17 cellular contexts compared by ENCODE assay signal in genomic region chr13:97385854-97386253, GRCh38. TPM values are rescaled to one million over a fixed set of nuclear protein-coding genes. Genes with fewer than 3 reads are reported as not detected.
DNase-seq lines count a peak whose midpoint lies in the region; ATAC-seq, FAIRE-seq and TF ChIP-seq lines count a peak whose summit lies in the region.
"Had no signal": no experiment of that assay in that cellular context is flagged by ENCODE, and none has a peak within 500 bp of the region (broad histone marks: within the 10 kb centered on the region; RNA-seq: fewer than 3 reads in every experiment).

No MANE protein-coding gene starts in this region.

- no peak overlapping the region for H3K4me3 Mint-ChIP-seq in mesothelial cell of epicardium
- H3K4me3 Mint-ChIP-seq: activated CD4-positive, alpha-beta T cell treated with anti-CD3 and anti-CD28 coated beads, Interleukin-2, amount 10 ng/mL, durations not matched to agents 7 days and 5 days; activated naive CD4-positive, alpha-beta T cell treated with anti-CD3 and anti-CD28 coated beads, Interleukin-2, amount 50 U/mL, for 24 hours; stimulated activated memory B cell treated with anti-CD40 and anti-IgM and Interleukin-4, amounts not matched to agents 10 μg/mL and 1 μg/mL and 100 μg/mL, for 72 hours had no signal

- ATAC-seq in GM18870 (IDR thresholded peaks at IDR 0.05; ENCODE audit: unreplicated experiment): no peak
- ATAC-seq: left colon; pancreas; stimulated activated memory B cell treated with anti-CD40 and anti-IgM and Interleukin-4, amounts not matched to agents 10 μg/mL and 1 μg/mL and 100 μg/mL, for 72 hours had no signal

- H3K36me3 Mint-ChIP-seq in mesothelial cell of epicardium: peaks cover 45% of the 10 kb centered on the region

- no peaks in the 10 kb centered on the region for H3K9me3 Mint-ChIP-seq in mesothelial cell of epicardium
- H3K9me3 Mint-ChIP-seq: activated CD4-positive, alpha-beta T cell treated with anti-CD3 and anti-CD28 coated beads, Interleukin-2, amount 10 ng/mL, durations not matched to agents 7 days and 5 days; activated naive CD4-positive, alpha-beta T cell treated with anti-CD3 and anti-CD28 coated beads, Interleukin-2, amount 50 U/mL, for 24 hours; stimulated activated memory B cell treated with anti-CD40 and anti-IgM and Interleukin-4, amounts not matched to agents 10 μg/mL and 1 μg/mL and 100 μg/mL, for 72 hours had no signal

- peak; percentile 33 for FAIRE-seq in H54 (lab: Jason Lieb, UNC)
- FAIRE-seq: pancreas had no signal

- H3K4me1 Mint-ChIP-seq in mesothelial cell of epicardium: peaks cover under 1% of the 10 kb centered on the region

- TF ChIP-seq CTCF in mesothelial cell of epicardium (IDR thresholded peaks at IDR 0.05; ENCODE audit: unreplicated experiment): no peak

- no peaks in the 10 kb centered on the region for H3K27me3 Mint-ChIP-seq in mesothelial cell of epicardium (ENCODE audit: low read depth)
- H3K27me3 Mint-ChIP-seq: activated CD4-positive, alpha-beta T cell treated with anti-CD3 and anti-CD28 coated beads, Interleukin-2, amount 10 ng/mL, durations not matched to agents 7 days and 5 days; activated naive CD4-positive, alpha-beta T cell treated with anti-CD3 and anti-CD28 coated beads, Interleukin-2, amount 50 U/mL, for 24 hours; stimulated activated memory B cell treated with anti-CD40 and anti-IgM and Interleukin-4, amounts not matched to agents 10 μg/mL and 1 μg/mL and 100 μg/mL, for 72 hours had no signal

- no peak for TF ChIP-seq POLR2A in H54 (IDR thresholded peaks at IDR 0.05; ENCODE audit: low read depth, low read length)

- no peak overlapping the region for H3K27ac Mint-ChIP-seq in mesothelial cell of epicardium
- H3K27ac Mint-ChIP-seq: activated CD4-positive, alpha-beta T cell treated with anti-CD3 and anti-CD28 coated beads, Interleukin-2, amount 10 ng/mL, durations not matched to agents 7 days and 5 days; activated naive CD4-positive, alpha-beta T cell treated with anti-CD3 and anti-CD28 coated beads, Interleukin-2, amount 50 U/mL, for 24 hours; stimulated activated memory B cell treated with anti-CD40 and anti-IgM and Interleukin-4, amounts not matched to agents 10 μg/mL and 1 μg/mL and 100 μg/mL, for 72 hours had no signal

- no peak for DNase-seq in H54 (ENCODE audit: insufficient read length, low spot score)
- DNase-seq in amniotic epithelial cell (ENCODE audit: low read depth): peak; percentile 27
- DNase-seq in iris pigment epithelial cell (ENCODE audit: low read depth): peak; percentile 39
- DNase-seq in substantia nigra (lab: John Stamatoyannopoulos, UW): no peak
- DNase-seq in mesothelial cell of epicardium (ENCODE audit: low spot score in 2 of 2, unreplicated experiment in 2 of 2): no peak
- DNase-seq in globus pallidus (ENCODE audit: low spot score): no peak
- DNase-seq: activated CD4-positive, alpha-beta T cell treated with anti-CD3 and anti-CD28 coated beads, Interleukin-2, amount 10 ng/mL, durations not matched to agents 7 days and 5 days; AML-193; effector CD4-positive, alpha-beta T cell; left colon; NCI-H2029; NCI-H526; OCI-M1; pancreas had no signal

- peak overlapping the region; percentile 58 for H3K27ac ChIP-seq in substantia nigra (ENCODE audit: low read depth, low read length, poor library complexity, severe bottlenecking)

RNA-seq across cellular contexts. Expression of gene RAP2A, which starts 48.1 kb away (rescaled TPM):
- total RNA-seq in mesothelial cell of epicardium: 28.7 to 31.8 TPM (median 31.3 TPM) in 3 replicates

Comparison
In these comparisons a context has a peak if more than half of its experiments do, and no peak if none do; other contexts are left out.
1. DNase-seq: peak in amniotic epithelial cell (single experiment) and iris pigment epithelial cell (single experiment); none in H54 (single experiment), substantia nigra (0 of 49), mesothelial cell of epicardium (0 of 2) and globus pallidus (single experiment).